ENCODE assay signal across 8 cellular contexts in genomic region chr1:212665241-212666115, GRCh38. TPM values are rescaled to one million over a fixed set of nuclear protein-coding genes. Genes with fewer than 3 reads are reported as not detected.
A peak's percentile ranks its signal among the peaks of the same experiment; 100 is the strongest.
DNase-seq lines count a peak whose midpoint lies in the region; ATAC-seq, FAIRE-seq and TF ChIP-seq lines count a peak whose summit lies in the region.

No MANE protein-coding gene starts in this region.

- peak overlapping the region; percentile 49 for H3K4me3 ChIP-seq in DOHH2 (ENCODE audit: low read length)
- H3K4me3 ChIP-seq in SJSA1: peak overlapping the region; percentile 51
- H3K4me3 ChIP-seq in pancreas: peak overlapping the region; percentile 27 to 55 (median 46)
- peak overlapping the region in 2 of 3 donors; percentile 23 to 31 for H3K4me3 ChIP-seq in thyroid gland (replicated peaks in 1 of 3)

- H3K4me2 ChIP-seq in DOHH2 (ENCODE audit: low read length): peak overlapping the region; percentile 65

- DNase-seq in Kasumi-1 (lab: John Stamatoyannopoulos, UW): peak; percentile 72 to 78
- peak; percentile 84 to 90 for DNase-seq in SJSA1 (ENCODE audit: low read depth in 1 of 2, low spot score in 2 of 2)
- peak; percentile 85 for DNase-seq in activated naive CD4-positive, alpha-beta T cell treated with anti-CD3 and anti-CD28 coated beads, Interleukin-2, amount 50 U/mL, for 16 hours
- peak; percentile 93 for DNase-seq in Right ventricle myocardium inferior (ENCODE audit: missing footprints)
- DNase-seq in pancreas: peak; percentile 69 to 94 (median 82)
- peak; percentile 74 to 80 for DNase-seq in thyroid gland

- H3K27ac ChIP-seq in DOHH2 (ENCODE audit: low read depth, low read length) (no peak overlapping the region), SJSA1 (peak overlapping the region; percentile 64), pancreas (no peak overlapping the region), thyroid gland (no peak overlapping the region)

- intact Hi-C loops in Right ventricle myocardium inferior (cut with DNase I) (loop anchor here (2.0 to 5.0 kb wide), 4 partner anchors 58 to 329 kb away; partner anchors contain the start of gene ATF3), pancreas (cut with DNase I) (loop anchor here in 1 of 3 donors (5.0 kb wide), 1 partner anchor 122 kb away; no protein-coding TSS in a partner anchor), thyroid gland (cut with DNase I) (loop anchor here (10.0 kb wide), 1 partner anchor 119 kb away; no protein-coding TSS in a partner anchor)

- H3F3A ChIP-seq in DOHH2 (ENCODE audit: control insufficient read depth, insufficient read depth): no peaks in the 10 kb centered on the region

- H3K9me3 ChIP-seq in DOHH2 (ENCODE audit: control insufficient read depth, insufficient read depth, low read length) (no peaks in the 10 kb centered on the region), SJSA1 (replicated peaks) (no peaks in the 10 kb centered on the region), pancreas (no peaks in the 10 kb centered on the region), thyroid gland (no peaks in the 10 kb centered on the region)

- no peak for TF ChIP-seq POLR2A in thyroid gland (IDR thresholded peaks at IDR 0.05)

- H3K79me2 ChIP-seq in DOHH2 (ENCODE audit: control insufficient read depth, low read length): no peaks in the 10 kb centered on the region

- no peaks in the 10 kb centered on the region for H3K9me2 ChIP-seq in DOHH2 (replicated peaks; ENCODE audit: control insufficient read depth, low read length)

- TF ChIP-seq CTCF in DOHH2 (IDR thresholded peaks at IDR 0.05; ENCODE audit: low read depth, low read length, poor library complexity, severe bottlenecking) (peak; percentile 95), pancreas (IDR thresholded peaks at IDR 0.05) (peak; percentile 92 to 96 (median 94)), thyroid gland (IDR thresholded peaks at IDR 0.05) (peak; percentile 76 to 94 (median 88))

- peaks cover 54% of the 10 kb centered on the region for H3K27me3 ChIP-seq in DOHH2 (ENCODE audit: control insufficient read depth, low read length)
- H3K27me3 ChIP-seq in SJSA1 (replicated peaks): no peaks in the 10 kb centered on the region
- H3K27me3 ChIP-seq in pancreas: no peaks in the 10 kb centered on the region
- H3K27me3 ChIP-seq in thyroid gland: no peaks in the 10 kb centered on the region

- FAIRE-seq in pancreas (lab: Jason Lieb, UNC): no peak

- H4K20me1 ChIP-seq in DOHH2 (ENCODE audit: control insufficient read depth, insufficient read depth, low read depth, low read length): peaks cover 14% of the 10 kb centered on the region

- H3K4me1 ChIP-seq in DOHH2 (ENCODE audit: control insufficient read depth, low read length): peaks cover 15% of the 10 kb centered on the region
- peaks cover 34% of the 10 kb centered on the region for H3K4me1 ChIP-seq in SJSA1 (replicated peaks)
- peaks cover 0 to 4% (median 0%) of the 10 kb centered on the region in 3 donors for H3K4me1 ChIP-seq in pancreas
- H3K4me1 ChIP-seq in thyroid gland: peaks cover 0 to 11% of the 10 kb centered on the region in 2 donors

- H3K36me3 ChIP-seq in DOHH2 (ENCODE audit: control insufficient read depth, low read length): no peaks in the 10 kb centered on the region
- no peaks in the 10 kb centered on the region for H3K36me3 ChIP-seq in SJSA1
- H3K36me3 ChIP-seq in pancreas: no peaks in the 10 kb centered on the region
- H3K36me3 ChIP-seq in thyroid gland: no peaks in the 10 kb centered on the region

- WGBS in pancreas, 2 donors: 9 to 16% methylated on average over 29 to 37 of the region's 37 CpGs
- 18 to 22% methylated on average over 34 to 35 of the region's 37 CpGs for WGBS in thyroid gland, 2 donors

- ATAC-seq in GM21786 (IDR thresholded peaks at IDR 0.05; ENCODE audit: unreplicated experiment) (peak; percentile 85), Right ventricle myocardium inferior (peak; percentile 98), pancreas (peak; percentile 97 to 99 (median 98))

RNA-seq across cellular contexts. Expression of gene BATF3, which starts 34.2 kb away (rescaled TPM):
- total RNA-seq in SJSA1 (2014; rRNA removed; shearing (Covaris generic)): 1.8 and 3.3 TPM in 2 replicates
- total RNA-seq in Right ventricle myocardium inferior (1.2 TPM), pancreas (1 to 10 TPM in 1 of 6 donors, under 1 TPM in 4, not detected in 1; 0.20 to 1.8 (median 0.73) TPM), thyroid gland (1 to 10 TPM; 1.2 to 1.6 (median 1.2) TPM)
- polyA plus RNA-seq in pancreas: 1 to 10 TPM; 1.6 to 3.1 TPM

RNA-seq across cellular contexts. Expression of gene ATF3, which starts 56.9 kb away (rescaled TPM):
- total RNA-seq in SJSA1 (2014; rRNA removed; shearing (Covaris generic)): 10.1 and 14.9 TPM in 2 replicates
- total RNA-seq in Right ventricle myocardium inferior (13.7 TPM), pancreas (10 to 100 TPM in 5 of 6 donors, 1 to 10 TPM in 1; 8.3 to 28.8 (median 17.3) TPM), thyroid gland (10 to 100 TPM in 3 of 4 donors, 1 to 10 TPM in 1; 9.2 to 21.2 (median 14.7) TPM)
- 10 to 100 TPM; 22.8 to 25.6 TPM for polyA plus RNA-seq in pancreas
